In genomic region chr13:94233831-94234230, GRCh38 we compare ENCODE assay signal across 12 cellular contexts.
"Had no signal": no experiment of that assay in that cellular context is flagged by ENCODE, and none has a peak within 500 bp of the region (broad histone marks: within the 10 kb centered on the region; RNA-seq: fewer than 3 reads in every experiment).

No MANE protein-coding gene starts in this region.

- H3K4me1 ChIP-seq: ascending aorta, right atrium auricular region, transverse colon had no signal

- H3K36me3 ChIP-seq: ascending aorta, right atrium auricular region, transverse colon, vagina had no signal

- H3K27me3 ChIP-seq: ascending aorta, right atrium auricular region, transverse colon, vagina had no signal

- H3K27ac ChIP-seq: ascending aorta, coronary artery, right atrium auricular region, transverse colon, vagina had no signal

- ATAC-seq: activated naive CD8-positive, alpha-beta T cell treated with anti-CD3 and anti-CD28 coated beads, Interleukin-2, amount 50 U/mL, for 24 hours; naive thymus-derived CD4-positive, alpha-beta T cell; stimulated activated naive CD8-positive, alpha-beta T cell treated with anti-CD3 and anti-CD28 coated beads, Interleukin-15, Interleukin-2, amounts not matched to agents 100 U/mL and 50 U/mL, for 24 hours had no signal

- DNase-seq: activated CD4-positive, alpha-beta T cell treated with anti-CD3 and anti-CD28 coated beads, Interleukin-2, amount 50 U/mL, for 48 hours; activated naive CD4-positive, alpha-beta T cell treated with anti-CD3 and anti-CD28 coated beads for 36 hours; activated naive CD8-positive, alpha-beta T cell treated with anti-CD3 and anti-CD28 coated beads, Interleukin-2, amount 50 U/mL, for 24 hours; effector CD4-positive, alpha-beta T cell; naive thymus-derived CD4-positive, alpha-beta T cell; stimulated activated naive CD8-positive, alpha-beta T cell treated with anti-CD3 and anti-CD28 coated beads, Interleukin-15, Interleukin-2, amounts not matched to agents 100 U/mL and 50 U/mL, for 24 hours; transverse colon had no signal

- H3K4me3 ChIP-seq: ascending aorta, lung, right atrium auricular region, transverse colon, vagina had no signal

- H3K9me3 ChIP-seq: ascending aorta, right atrium auricular region, transverse colon, vagina had no signal
